ENCODE assay signal across 28 cellular contexts in genomic region chr7:157195868-157196267, GRCh38.
"Had no signal": no experiment of that assay in that cellular context is flagged by ENCODE, and none has a peak within 500 bp of the region (broad histone marks: within the 10 kb centered on the region; RNA-seq: fewer than 3 reads in every experiment).

No MANE protein-coding gene starts in this region.

- H3K4me1 ChIP-seq: left ventricle myocardium inferior, testis had no signal

- H3K27me3 Mint-ChIP-seq: activated CD4-positive, alpha-beta memory T cell treated with anti-CD3 and anti-CD28 coated beads for 36 hours; activated CD4-positive, alpha-beta T cell treated with anti-CD3 and anti-CD28 coated beads, Interleukin-2, amount 10 ng/mL, durations not matched to agents 24 days and 14 days; central memory CD8-positive, alpha-beta T cell; natural killer cell treated with Interleukin-12 subunit alpha and Interleukin-12 subunit beta and Interleukin-15 and Interleukin-18, amount 100 ng/mL, for 72 hours had no signal

- H3K4me3 ChIP-seq: left ventricle myocardium inferior, lung, mucosa of descending colon, testis had no signal

- H3K27ac Mint-ChIP-seq: activated CD4-positive, alpha-beta memory T cell treated with anti-CD3 and anti-CD28 coated beads for 36 hours; activated CD4-positive, alpha-beta T cell treated with anti-CD3 and anti-CD28 coated beads, Interleukin-2, amount 10 ng/mL, durations not matched to agents 24 days and 14 days; activated T-helper 1 cell treated with anti-CD3 and anti-CD28 coated beads, Interleukin-12 subunit alpha, Interleukin-12 subunit beta, Interleukin-2, Interleukin-4 antibody, amounts not matched to agents 30 ng/mL and 10 ng/mL and 1 ng/mL, durations not matched to agents 14 hours and 24 hours and 36 hours had no signal

- H3K4me3 Mint-ChIP-seq: activated CD4-positive, alpha-beta memory T cell treated with anti-CD3 and anti-CD28 coated beads for 36 hours; activated CD4-positive, alpha-beta T cell treated with anti-CD3 and anti-CD28 coated beads, Interleukin-2, amount 10 ng/mL, durations not matched to agents 24 days and 14 days; activated T-helper 1 cell treated with anti-CD3 and anti-CD28 coated beads, Interleukin-12 subunit alpha, Interleukin-12 subunit beta, Interleukin-2, Interleukin-4 antibody, amounts not matched to agents 30 ng/mL and 10 ng/mL and 1 ng/mL, durations not matched to agents 14 hours and 24 hours and 36 hours; central memory CD8-positive, alpha-beta T cell; natural killer cell treated with Interleukin-12 subunit alpha and Interleukin-12 subunit beta and Interleukin-15 and Interleukin-18, amount 100 ng/mL, for 72 hours had no signal

- H3K9me3 ChIP-seq: mucosa of descending colon, testis had no signal

- H3K9me3 Mint-ChIP-seq: activated CD4-positive, alpha-beta memory T cell treated with anti-CD3 and anti-CD28 coated beads for 36 hours; activated CD4-positive, alpha-beta T cell treated with anti-CD3 and anti-CD28 coated beads, Interleukin-2, amount 10 ng/mL, durations not matched to agents 24 days and 14 days; activated T-helper 1 cell treated with anti-CD3 and anti-CD28 coated beads, Interleukin-12 subunit alpha, Interleukin-12 subunit beta, Interleukin-2, Interleukin-4 antibody, amounts not matched to agents 30 ng/mL and 10 ng/mL and 1 ng/mL, durations not matched to agents 14 hours and 24 hours and 36 hours; central memory CD8-positive, alpha-beta T cell; natural killer cell treated with Interleukin-12 subunit alpha and Interleukin-12 subunit beta and Interleukin-15 and Interleukin-18, amount 100 ng/mL, for 72 hours had no signal

- H3K27ac ChIP-seq: left ventricle myocardium inferior, testis had no signal

- FAIRE-seq: bronchial epithelial cell, colon, endometrium, frontal cortex, urothelium cell line had no signal

- DNase-seq: activated CD4-positive, alpha-beta memory T cell treated with anti-CD3 and anti-CD28 coated beads for 36 hours; activated CD4-positive, alpha-beta T cell treated with anti-CD3 and anti-CD28 coated beads, Interleukin-2, amount 10 ng/mL, durations not matched to agents 24 days and 14 days; activated CD4-positive, CD25-positive, alpha-beta regulatory T cell treated with anti-CD3 and anti-CD28 coated beads, Interleukin-2, amount 50 U/mL, for 72 hours; activated CD8-positive, alpha-beta memory T cell treated with anti-CD3 and anti-CD28 coated beads, Interleukin-2, amount 50 U/mL, for 4 hours; activated effector memory CD4-positive, alpha-beta T cell treated with anti-CD3 and anti-CD28 coated beads, Interleukin-2, amount 50 U/mL, for 16 hours; activated naive CD4-positive, alpha-beta T cell treated with anti-CD3 and anti-CD28 coated beads, Interleukin-2, amount 50 U/mL, for 16 hours; activated T-cell treated with anti-CD3 and anti-CD28 coated beads, Interleukin-2, amount 50 U/mL, for 1 hour; anterior cingulate cortex; effector CD8-positive, alpha-beta T cell; islet precursor cell; left ventricle myocardium inferior; mesendoderm; mucosa of descending colon; right cardiac atrium; stimulated activated CD4-positive, alpha-beta T cell treated with anti-CD3 and anti-CD28 coated beads, Interleukin-15, amount 100 ng/mL, for 24 hours; stimulated activated CD4-positive, alpha-beta T cell treated with anti-CD3 and anti-CD28 coated beads, Interleukin-2, amount 100 ng/mL, for 24 hours; stimulated activated naive CD4-positive, alpha-beta T cell; T-helper 9 cell; testis had no signal

- ATAC-seq: mucosa of descending colon; natural killer cell treated with Interleukin-12 subunit alpha and Interleukin-12 subunit beta and Interleukin-15 and Interleukin-18, amount 100 ng/mL, for 72 hours; right cardiac atrium had no signal

- H3K27me3 ChIP-seq: testis had no signal

- H3K4me1 Mint-ChIP-seq: activated CD4-positive, alpha-beta T cell treated with anti-CD3 and anti-CD28 coated beads, Interleukin-2, amount 10 ng/mL, durations not matched to agents 24 days and 14 days had no signal
